13 cellular contexts compared by ENCODE assay signal in the genomic region with DNA sequence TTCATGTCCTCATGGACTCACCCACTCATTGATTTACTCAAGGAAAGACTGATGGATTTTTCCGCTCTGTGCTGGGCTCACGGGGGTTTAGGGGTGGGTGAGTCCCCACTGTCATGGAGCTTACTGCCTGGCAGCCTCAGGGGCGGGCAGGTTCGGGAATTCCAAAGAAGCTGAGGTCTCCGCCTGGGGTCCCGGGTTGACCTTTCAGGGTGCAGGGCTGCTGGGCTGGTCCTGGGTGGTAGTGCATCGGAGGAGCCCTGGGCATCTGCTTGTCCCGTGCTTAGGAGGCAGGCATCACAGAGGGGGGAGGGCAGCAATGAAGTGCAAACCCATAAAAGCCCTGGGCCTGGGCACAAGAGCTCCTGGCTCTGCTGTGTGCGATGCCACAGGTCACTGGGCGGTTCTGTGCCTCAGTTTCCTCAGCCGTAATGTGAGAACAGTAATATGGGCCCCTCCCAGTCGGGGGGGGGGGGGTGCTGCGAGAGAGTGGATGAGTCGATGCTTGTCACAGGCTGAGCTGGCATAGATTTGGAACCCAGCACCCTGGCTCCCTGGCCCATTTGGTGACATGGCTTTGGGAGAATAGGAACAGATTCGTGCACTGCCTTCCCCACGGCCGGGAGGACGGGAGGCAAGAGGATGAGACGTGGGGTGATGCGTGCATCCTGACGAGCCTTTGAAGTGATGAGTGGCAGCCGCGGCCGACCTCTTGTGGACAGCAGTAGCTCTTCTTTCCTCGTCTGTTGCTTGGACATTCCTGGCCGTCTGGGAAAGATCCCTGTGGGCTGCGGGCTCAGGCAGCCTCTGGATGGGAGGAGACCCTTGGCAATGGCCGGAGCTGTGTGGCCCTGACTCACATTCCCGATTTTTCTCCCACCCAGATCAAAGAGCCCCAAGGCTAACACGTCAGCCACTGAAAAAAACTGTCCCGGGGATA. TPM values are rescaled to one million over a fixed set of nuclear protein-coding genes. Genes with fewer than 3 reads are reported as not detected.
DNase-seq lines count a peak whose midpoint lies in the region; ATAC-seq and TF ChIP-seq lines count a peak whose summit lies in the region.
"Had no signal": no experiment of that assay in that cellular context is flagged by ENCODE, and none has a peak within 500 bp of the region (broad histone marks: within the 10 kb centered on the region; RNA-seq: fewer than 3 reads in every experiment).

No MANE protein-coding gene starts in this region.

- CTCF ChIA-PET in WTC11 (lab: Charles Lee): interaction anchor here (0.7 to 2.2 kb wide), 3 partner anchors 57 to 1318 kb away, joined by 3 to 7 read pairs (median 5); no protein-coding TSS in a partner anchor
- CTCF ChIA-PET in activated CD4-positive, alpha-beta T cell treated with anti-CD3 and anti-CD28 coated beads, Interleukin-2, amount 10 ng/mL, durations not matched to agents 7 days and 5 days (lab: Charles Lee): interaction anchor here (0.7 kb wide), 1 partner anchor 225 kb away, joined by 4 read pairs; no protein-coding TSS in a partner anchor

- H3K9ac ChIP-seq in mesenchymal stem cell (ENCODE audit: low read length): peak overlapping the region; percentile 58

- no peak overlapping the region for H2AK5ac ChIP-seq in mesenchymal stem cell (ENCODE audit: low read length, severe bottlenecking)

- no peak overlapping the region for H2AFZ ChIP-seq in mesenchymal stem cell (ENCODE audit: low read depth, low read length)

- H3K27me3 ChIP-seq in mesenchymal stem cell (ENCODE audit: control insufficient read depth in 1 of 2, insufficient read depth in 1 of 2, low read length in 2 of 2): peaks cover 58 to 74% of the 10 kb centered on the region in 2 experiments
- H3K27me3 ChIP-seq: tibial nerve had no signal

- H3K79me1 ChIP-seq in mesenchymal stem cell (replicated peaks; ENCODE audit: low read length, poor library complexity, severe bottlenecking): no peaks in the 10 kb centered on the region

- POLR2A ChIA-PET in WTC11 (lab: Charles Lee): interaction anchor here (0.5 to 1.2 kb wide), 2 partner anchors 11 to 26 kb away, joined by 3 read pairs; no protein-coding TSS in a partner anchor
- POLR2A ChIA-PET in activated CD4-positive, alpha-beta T cell treated with anti-CD3 and anti-CD28 coated beads, Interleukin-2, amount 10 ng/mL, durations not matched to agents 7 days and 5 days (lab: Charles Lee): no interaction called here

- no peak overlapping the region for H4K8ac ChIP-seq in mesenchymal stem cell (ENCODE audit: low read length)

- no peak overlapping the region for H2BK5ac ChIP-seq in mesenchymal stem cell (ENCODE audit: low read depth, low read length, poor library complexity, severe bottlenecking)

- ATAC-seq in natural killer cell treated with Interleukin-12 subunit alpha and Interleukin-12 subunit beta and Interleukin-15 and Interleukin-18, amount 100 ng/mL, for 72 hours: no peak
- ATAC-seq in natural killer cell (no peak), WTC11 (no peak)

- 76% methylated on average over 31 of the region's 31 CpGs for WGBS in mesenchymal stem cell

- H3K36me3 Mint-ChIP-seq in natural killer cell treated with Interleukin-12 subunit alpha and Interleukin-12 subunit beta and Interleukin-15 and Interleukin-18, amount 100 ng/mL, for 72 hours: no peaks in the 10 kb centered on the region
- H3K36me3 Mint-ChIP-seq in natural killer cell: no peaks in the 10 kb centered on the region
- no peaks in the 10 kb centered on the region for H3K36me3 Mint-ChIP-seq in WTC11
- peaks cover 2% of the 10 kb centered on the region for H3K36me3 Mint-ChIP-seq in activated CD4-positive, alpha-beta T cell treated with anti-CD3 and anti-CD28 coated beads, Interleukin-2, amount 10 ng/mL, durations not matched to agents 7 days and 5 days (ENCODE audit: low read depth)

- no peak overlapping the region for H3K4me2 ChIP-seq in mesenchymal stem cell (ENCODE audit: low read length, poor library complexity, severe bottlenecking)

- no peak overlapping the region for H3K4me3 ChIP-seq in epithelial cell of proximal tubule (ENCODE audit: low read depth, low read length)
- peak overlapping the region in 1 of 2 experiments; percentile 18 for H3K4me3 ChIP-seq in mesenchymal stem cell (ENCODE audit: insufficient read depth in 1 of 2, low read depth in 1 of 2, low read length in 2 of 2)
- H3K4me3 ChIP-seq: tibial nerve had no signal

- no peak overlapping the region for H2BK15ac ChIP-seq in mesenchymal stem cell (ENCODE audit: low read depth, poor library complexity, severe bottlenecking)

- H3K23ac ChIP-seq in mesenchymal stem cell (ENCODE audit: low read length in 2 of 2): no peak overlapping the region

- no peak overlapping the region for H3K14ac ChIP-seq in mesenchymal stem cell (ENCODE audit: low read length in 2 of 2)

- no peaks in the 10 kb centered on the region for H3K36me3 ChIP-seq in mesenchymal stem cell (ENCODE audit: control insufficient read depth in 1 of 2, insufficient read depth in 2 of 2, low read depth in 1 of 2, low read length in 2 of 2)
- H3K36me3 ChIP-seq: neutrophil, tibial nerve had no signal

- no peak overlapping the region for H3K4me3 Mint-ChIP-seq in natural killer cell treated with Interleukin-12 subunit alpha and Interleukin-12 subunit beta and Interleukin-15 and Interleukin-18, amount 100 ng/mL, for 72 hours
- H3K4me3 Mint-ChIP-seq in natural killer cell: no peak overlapping the region
- no peak overlapping the region for H3K4me3 Mint-ChIP-seq in WTC11
- no peak overlapping the region for H3K4me3 Mint-ChIP-seq in activated CD4-positive, alpha-beta T cell treated with anti-CD3 and anti-CD28 coated beads, Interleukin-2, amount 10 ng/mL, durations not matched to agents 7 days and 5 days

- H3K9me3 ChIP-seq in mesenchymal stem cell (ENCODE audit: control insufficient read depth, low read length): no peaks in the 10 kb centered on the region
- H3K9me3 ChIP-seq: neutrophil, tibial nerve had no signal

- H3K4me1 ChIP-seq in mesenchymal stem cell (ENCODE audit: control insufficient read depth, insufficient read depth, low read depth, low read length): peaks cover 2% of the 10 kb centered on the region

- peaks cover 15 to 28% of the 10 kb centered on the region in 2 donors for H3K27me3 Mint-ChIP-seq in natural killer cell treated with Interleukin-12 subunit alpha and Interleukin-12 subunit beta and Interleukin-15 and Interleukin-18, amount 100 ng/mL, for 72 hours
- H3K27me3 Mint-ChIP-seq in natural killer cell (ENCODE audit: low read depth in 2 of 2) (peaks cover 24 to 39% of the 10 kb centered on the region in 2 donors), WTC11 (ENCODE audit: low read depth) (no peaks in the 10 kb centered on the region)
- no peaks in the 10 kb centered on the region for H3K27me3 Mint-ChIP-seq in activated CD4-positive, alpha-beta T cell treated with anti-CD3 and anti-CD28 coated beads, Interleukin-2, amount 10 ng/mL, durations not matched to agents 7 days and 5 days

- H2BK120ac ChIP-seq in mesenchymal stem cell (ENCODE audit: low read depth, low read length): no peak overlapping the region

- H3K9me3 Mint-ChIP-seq in natural killer cell treated with Interleukin-12 subunit alpha and Interleukin-12 subunit beta and Interleukin-15 and Interleukin-18, amount 100 ng/mL, for 72 hours: peaks cover 2% of the 10 kb centered on the region
- H3K9me3 Mint-ChIP-seq in natural killer cell (peaks cover 0 to 2% of the 10 kb centered on the region in 2 donors), WTC11 (peaks cover 3% of the 10 kb centered on the region)
- peaks cover 7% of the 10 kb centered on the region for H3K9me3 Mint-ChIP-seq in activated CD4-positive, alpha-beta T cell treated with anti-CD3 and anti-CD28 coated beads, Interleukin-2, amount 10 ng/mL, durations not matched to agents 7 days and 5 days

- intact Hi-C loops in natural killer cell (cut with micrococcal nuclease): no loop called here

- H3K4me1 Mint-ChIP-seq in natural killer cell treated with Interleukin-12 subunit alpha and Interleukin-12 subunit beta and Interleukin-15 and Interleukin-18, amount 100 ng/mL, for 72 hours (ENCODE audit: low read depth in 2 of 2): no peaks in the 10 kb centered on the region
- H3K4me1 Mint-ChIP-seq in natural killer cell (peaks cover 0 to 3% of the 10 kb centered on the region in 2 donors), WTC11 (peaks cover 3% of the 10 kb centered on the region; the same call in 1 of the 2 replicates)
- no peaks in the 10 kb centered on the region for H3K4me1 Mint-ChIP-seq in activated CD4-positive, alpha-beta T cell treated with anti-CD3 and anti-CD28 coated beads, Interleukin-2, amount 10 ng/mL, durations not matched to agents 7 days and 5 days

- H3K27ac ChIP-seq in mesenchymal stem cell (ENCODE audit: low read length, poor library complexity, severe bottlenecking): no peak overlapping the region
- H3K27ac ChIP-seq: neutrophil had no signal

- H3K27ac Mint-ChIP-seq in natural killer cell treated with Interleukin-12 subunit alpha and Interleukin-12 subunit beta and Interleukin-15 and Interleukin-18, amount 100 ng/mL, for 72 hours: no peak overlapping the region
- H3K27ac Mint-ChIP-seq in natural killer cell (no peak overlapping the region), WTC11 (no peak overlapping the region)
- H3K27ac Mint-ChIP-seq in activated CD4-positive, alpha-beta T cell treated with anti-CD3 and anti-CD28 coated beads, Interleukin-2, amount 10 ng/mL, durations not matched to agents 7 days and 5 days: no peak overlapping the region

- H3K18ac ChIP-seq in mesenchymal stem cell (ENCODE audit: low read depth in 1 of 2, low read length in 2 of 2): no peak overlapping the region

- H2BK12ac ChIP-seq in mesenchymal stem cell (ENCODE audit: low read length in 2 of 2): no peak overlapping the region

- TF ChIP-seq CTCF in natural killer cell (IDR thresholded peaks at IDR 0.05) (no peak), epithelial cell of proximal tubule (conservative IDR thresholded peaks at IDR 0.05; ENCODE audit: low read depth, low read length) (peak; percentile 15), WTC11 (IDR thresholded peaks at IDR 0.05) (no peak)

- H3K4ac ChIP-seq in mesenchymal stem cell (ENCODE audit: low read depth in 1 of 2, low read length in 2 of 2): no peak overlapping the region

- H4K91ac ChIP-seq in mesenchymal stem cell (ENCODE audit: low read length): no peak overlapping the region

- DNase-seq in natural killer cell treated with Interleukin-12 subunit alpha and Interleukin-12 subunit beta and Interleukin-15 and Interleukin-18, amount 100 ng/mL, for 72 hours (ENCODE audit: low spot score): peak; percentile 49
- DNase-seq in natural killer cell (no peak), epithelial cell of proximal tubule (ENCODE audit: low read depth) (no peak), mesenchymal stem cell (peak; percentile 4), SK-N-DZ (ENCODE audit: low spot score) (no peak), NCI-H2107 (lab: John Stamatoyannopoulos, UW) (no peak), WTC11 (ENCODE audit: low spot score) (no peak)
- DNase-seq in activated CD4-positive, alpha-beta T cell treated with anti-CD3 and anti-CD28 coated beads, Interleukin-2, amount 10 ng/mL, durations not matched to agents 7 days and 5 days: no peak
- DNase-seq: central memory CD4-positive, alpha-beta T cell; Kasumi-1 had no signal

RNA-seq across cellular contexts. Expression of gene PSAPL1, which starts 42.0 kb away (rescaled TPM):
- not detected for total RNA-seq in natural killer cell treated with Interleukin-12 subunit alpha and Interleukin-12 subunit beta and Interleukin-15 and Interleukin-18, amount 100 ng/mL, for 72 hours
- total RNA-seq in natural killer cell (not detected), epithelial cell of proximal tubule (0.07 TPM in 1 of 2 replicates, not detected in the other), WTC11 (2021) (0.05 TPM in 1 of 3 replicates, not detected in the others)
- polyA plus RNA-seq in mesenchymal stem cell (2013, experiment 1 of 2): not detected
- not detected for polyA plus RNA-seq in mesenchymal stem cell (2013, experiment 2 of 2)
- polyA plus RNA-seq in SK-N-DZ (2014; cell fraction: cytosol; rRNA removed): not detected in 2 replicates
- not detected in 2 replicates for polyA plus RNA-seq in SK-N-DZ (2014; cell fraction: nucleus; rRNA removed)
- total RNA-seq in activated CD4-positive, alpha-beta T cell treated with anti-CD3 and anti-CD28 coated beads, Interleukin-2, amount 10 ng/mL, durations not matched to agents 7 days and 5 days: not detected
- total RNA-seq: NCI-H460 had no signal

Comparison
In these comparisons a context has a peak if more than half of its experiments do, and no peak if none do; other contexts are left out.
1. DNase-seq: peak in natural killer cell treated with Interleukin-12 subunit alpha and Interleukin-12 subunit beta and Interleukin-15 and Interleukin-18, amount 100 ng/mL, for 72 hours (single experiment) and mesenchymal stem cell (single experiment); none in natural killer cell (single experiment), epithelial cell of proximal tubule (single experiment), SK-N-DZ (single experiment), NCI-H2107 (single experiment), WTC11 (single experiment) and activated CD4-positive, alpha-beta T cell treated with anti-CD3 and anti-CD28 coated beads, Interleukin-2, amount 10 ng/mL, durations not matched to agents 7 days and 5 days (single experiment).